In the genomic region with DNA sequence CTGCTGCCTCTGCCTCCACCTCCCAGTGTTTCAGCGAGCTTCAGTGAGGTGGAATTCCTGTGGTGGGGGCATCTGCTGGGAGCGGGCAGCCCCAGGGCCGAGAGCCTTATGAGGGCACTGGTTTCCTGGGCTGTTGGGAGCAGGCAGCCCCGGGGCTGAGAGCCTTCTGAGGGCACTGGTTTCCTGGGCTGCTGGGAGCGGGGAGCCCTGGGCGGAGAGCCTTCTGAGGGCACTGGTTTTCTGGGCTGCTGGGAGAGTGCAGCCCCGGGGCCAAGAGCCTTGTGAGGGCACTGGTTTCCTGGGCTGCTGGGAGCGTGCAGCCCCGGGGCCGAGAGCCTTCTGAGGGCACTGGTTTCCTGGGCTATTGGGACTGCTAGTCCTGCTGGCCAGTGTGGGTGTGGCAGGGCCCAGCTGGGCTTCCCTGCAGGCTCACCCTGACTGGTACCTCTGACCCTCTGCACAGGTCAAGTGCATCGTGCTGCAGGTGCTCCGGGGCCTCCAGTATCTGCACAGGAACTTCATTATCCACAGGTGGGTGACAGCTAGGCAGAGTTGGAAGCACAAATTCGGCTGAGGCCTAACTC, we compare ENCODE assay signal across 20 cellular contexts.
"Had no signal": no experiment of that assay in that cellular context is flagged by ENCODE, and none has a peak within 500 bp of the region (broad histone marks: within the 10 kb centered on the region; RNA-seq: fewer than 3 reads in every experiment).

No MANE protein-coding gene starts in this region.

- H3K36me3 ChIP-seq: breast epithelium had no signal

- H3K9me3 ChIP-seq: breast epithelium, esophagus squamous epithelium, mucosa of descending colon, psoas muscle, tibial nerve had no signal

- H3K27me3 ChIP-seq: breast epithelium, esophagus squamous epithelium, tibial nerve had no signal

- H3K27me3 Mint-ChIP-seq: activated CD8-positive, alpha-beta memory T cell treated with anti-CD3 and anti-CD28 coated beads, Interleukin-2, amount 10 ng/mL, durations not matched to agents 7 days and 5 days; naive thymus-derived CD8-positive, alpha-beta T cell; stimulated activated naive B cell treated with anti-CD40 and anti-IgM and Interleukin-4, amounts not matched to agents 10 μg/mL and 1 μg/mL and 100 μg/mL, for 72 hours had no signal

- H3K9me3 Mint-ChIP-seq: activated T-cell treated with anti-CD3 and anti-CD28 coated beads, Interleukin-2, amount 50 U/mL, for 4 hours; immature natural killer cell; naive thymus-derived CD8-positive, alpha-beta T cell; stimulated activated naive B cell treated with anti-CD40 and anti-IgM and Interleukin-4, amounts not matched to agents 10 μg/mL and 1 μg/mL and 100 μg/mL, for 72 hours had no signal

- DNase-seq: activated CD4-positive, alpha-beta T cell treated with anti-CD3 and anti-CD28 coated beads, Interleukin-2, amount 50 U/mL, for 48 hours; activated CD8-positive, alpha-beta memory T cell treated with anti-CD3 and anti-CD28 coated beads, Interleukin-2, amount 10 ng/mL, durations not matched to agents 7 days and 5 days; activated gamma-delta T cell treated with Interleukin-2 at 50 U/mL for 16 hours; activated T-cell treated with anti-CD3 and anti-CD28 coated beads, Interleukin-2, amount 50 U/mL, for 4 hours; aorta; esophagus squamous epithelium; foreskin fibroblast; glutamatergic neuron; immature natural killer cell; occipital lobe; psoas muscle; stimulated activated CD4-positive, alpha-beta T cell treated with anti-CD3 and anti-CD28 coated beads, Interleukin-2, amount 100 ng/mL, for 24 hours; stimulated activated naive B cell treated with anti-CD40 and anti-IgM and Interleukin-4, amounts not matched to agents 10 μg/mL and 1 μg/mL and 100 μg/mL, for 72 hours had no signal

- H3K27ac ChIP-seq: breast epithelium, esophagus squamous epithelium, psoas muscle, tibial nerve had no signal

- ATAC-seq: activated CD4-positive, CD25-positive, alpha-beta regulatory T cell treated with anti-CD3 and anti-CD28 coated beads, Interleukin-2, amount 50 U/mL, for 24 hours; activated CD8-positive, alpha-beta memory T cell treated with anti-CD3 and anti-CD28 coated beads, Interleukin-2, amount 10 ng/mL, durations not matched to agents 7 days and 5 days; activated T-cell treated with anti-CD3 and anti-CD28 coated beads, Interleukin-2, amount 50 U/mL, for 4 hours; left lobe of liver; mucosa of descending colon; naive thymus-derived CD8-positive, alpha-beta T cell; psoas muscle; sciatic nerve; stimulated activated naive B cell treated with anti-CD40 and anti-IgM and Interleukin-4, amounts not matched to agents 10 μg/mL and 1 μg/mL and 100 μg/mL, for 72 hours had no signal

- H3K27ac Mint-ChIP-seq: activated CD8-positive, alpha-beta memory T cell treated with anti-CD3 and anti-CD28 coated beads, Interleukin-2, amount 10 ng/mL, durations not matched to agents 7 days and 5 days; immature natural killer cell; naive thymus-derived CD8-positive, alpha-beta T cell; stimulated activated naive B cell treated with anti-CD40 and anti-IgM and Interleukin-4, amounts not matched to agents 10 μg/mL and 1 μg/mL and 100 μg/mL, for 72 hours had no signal

- H3K4me3 ChIP-seq: breast epithelium, esophagus squamous epithelium, mucosa of descending colon, psoas muscle, tibial nerve had no signal

- H3K4me3 Mint-ChIP-seq: activated CD8-positive, alpha-beta memory T cell treated with anti-CD3 and anti-CD28 coated beads, Interleukin-2, amount 10 ng/mL, durations not matched to agents 7 days and 5 days; activated T-cell treated with anti-CD3 and anti-CD28 coated beads, Interleukin-2, amount 50 U/mL, for 4 hours; immature natural killer cell; stimulated activated naive B cell treated with anti-CD40 and anti-IgM and Interleukin-4, amounts not matched to agents 10 μg/mL and 1 μg/mL and 100 μg/mL, for 72 hours had no signal
